In genomic region chr7:77799078-77799964, GRCh38 we compare ENCODE assay signal across 1 cellular context.
TF ChIP-seq lines count a peak whose summit lies in the region.

No MANE protein-coding gene starts in this region.

TF ChIP-seq in K562, 482 proteins besides CTCF, POLR2A, EP300 and RAD21 (continued from another document and continues in another):
- TF ChIP-seq, protein P1, sequence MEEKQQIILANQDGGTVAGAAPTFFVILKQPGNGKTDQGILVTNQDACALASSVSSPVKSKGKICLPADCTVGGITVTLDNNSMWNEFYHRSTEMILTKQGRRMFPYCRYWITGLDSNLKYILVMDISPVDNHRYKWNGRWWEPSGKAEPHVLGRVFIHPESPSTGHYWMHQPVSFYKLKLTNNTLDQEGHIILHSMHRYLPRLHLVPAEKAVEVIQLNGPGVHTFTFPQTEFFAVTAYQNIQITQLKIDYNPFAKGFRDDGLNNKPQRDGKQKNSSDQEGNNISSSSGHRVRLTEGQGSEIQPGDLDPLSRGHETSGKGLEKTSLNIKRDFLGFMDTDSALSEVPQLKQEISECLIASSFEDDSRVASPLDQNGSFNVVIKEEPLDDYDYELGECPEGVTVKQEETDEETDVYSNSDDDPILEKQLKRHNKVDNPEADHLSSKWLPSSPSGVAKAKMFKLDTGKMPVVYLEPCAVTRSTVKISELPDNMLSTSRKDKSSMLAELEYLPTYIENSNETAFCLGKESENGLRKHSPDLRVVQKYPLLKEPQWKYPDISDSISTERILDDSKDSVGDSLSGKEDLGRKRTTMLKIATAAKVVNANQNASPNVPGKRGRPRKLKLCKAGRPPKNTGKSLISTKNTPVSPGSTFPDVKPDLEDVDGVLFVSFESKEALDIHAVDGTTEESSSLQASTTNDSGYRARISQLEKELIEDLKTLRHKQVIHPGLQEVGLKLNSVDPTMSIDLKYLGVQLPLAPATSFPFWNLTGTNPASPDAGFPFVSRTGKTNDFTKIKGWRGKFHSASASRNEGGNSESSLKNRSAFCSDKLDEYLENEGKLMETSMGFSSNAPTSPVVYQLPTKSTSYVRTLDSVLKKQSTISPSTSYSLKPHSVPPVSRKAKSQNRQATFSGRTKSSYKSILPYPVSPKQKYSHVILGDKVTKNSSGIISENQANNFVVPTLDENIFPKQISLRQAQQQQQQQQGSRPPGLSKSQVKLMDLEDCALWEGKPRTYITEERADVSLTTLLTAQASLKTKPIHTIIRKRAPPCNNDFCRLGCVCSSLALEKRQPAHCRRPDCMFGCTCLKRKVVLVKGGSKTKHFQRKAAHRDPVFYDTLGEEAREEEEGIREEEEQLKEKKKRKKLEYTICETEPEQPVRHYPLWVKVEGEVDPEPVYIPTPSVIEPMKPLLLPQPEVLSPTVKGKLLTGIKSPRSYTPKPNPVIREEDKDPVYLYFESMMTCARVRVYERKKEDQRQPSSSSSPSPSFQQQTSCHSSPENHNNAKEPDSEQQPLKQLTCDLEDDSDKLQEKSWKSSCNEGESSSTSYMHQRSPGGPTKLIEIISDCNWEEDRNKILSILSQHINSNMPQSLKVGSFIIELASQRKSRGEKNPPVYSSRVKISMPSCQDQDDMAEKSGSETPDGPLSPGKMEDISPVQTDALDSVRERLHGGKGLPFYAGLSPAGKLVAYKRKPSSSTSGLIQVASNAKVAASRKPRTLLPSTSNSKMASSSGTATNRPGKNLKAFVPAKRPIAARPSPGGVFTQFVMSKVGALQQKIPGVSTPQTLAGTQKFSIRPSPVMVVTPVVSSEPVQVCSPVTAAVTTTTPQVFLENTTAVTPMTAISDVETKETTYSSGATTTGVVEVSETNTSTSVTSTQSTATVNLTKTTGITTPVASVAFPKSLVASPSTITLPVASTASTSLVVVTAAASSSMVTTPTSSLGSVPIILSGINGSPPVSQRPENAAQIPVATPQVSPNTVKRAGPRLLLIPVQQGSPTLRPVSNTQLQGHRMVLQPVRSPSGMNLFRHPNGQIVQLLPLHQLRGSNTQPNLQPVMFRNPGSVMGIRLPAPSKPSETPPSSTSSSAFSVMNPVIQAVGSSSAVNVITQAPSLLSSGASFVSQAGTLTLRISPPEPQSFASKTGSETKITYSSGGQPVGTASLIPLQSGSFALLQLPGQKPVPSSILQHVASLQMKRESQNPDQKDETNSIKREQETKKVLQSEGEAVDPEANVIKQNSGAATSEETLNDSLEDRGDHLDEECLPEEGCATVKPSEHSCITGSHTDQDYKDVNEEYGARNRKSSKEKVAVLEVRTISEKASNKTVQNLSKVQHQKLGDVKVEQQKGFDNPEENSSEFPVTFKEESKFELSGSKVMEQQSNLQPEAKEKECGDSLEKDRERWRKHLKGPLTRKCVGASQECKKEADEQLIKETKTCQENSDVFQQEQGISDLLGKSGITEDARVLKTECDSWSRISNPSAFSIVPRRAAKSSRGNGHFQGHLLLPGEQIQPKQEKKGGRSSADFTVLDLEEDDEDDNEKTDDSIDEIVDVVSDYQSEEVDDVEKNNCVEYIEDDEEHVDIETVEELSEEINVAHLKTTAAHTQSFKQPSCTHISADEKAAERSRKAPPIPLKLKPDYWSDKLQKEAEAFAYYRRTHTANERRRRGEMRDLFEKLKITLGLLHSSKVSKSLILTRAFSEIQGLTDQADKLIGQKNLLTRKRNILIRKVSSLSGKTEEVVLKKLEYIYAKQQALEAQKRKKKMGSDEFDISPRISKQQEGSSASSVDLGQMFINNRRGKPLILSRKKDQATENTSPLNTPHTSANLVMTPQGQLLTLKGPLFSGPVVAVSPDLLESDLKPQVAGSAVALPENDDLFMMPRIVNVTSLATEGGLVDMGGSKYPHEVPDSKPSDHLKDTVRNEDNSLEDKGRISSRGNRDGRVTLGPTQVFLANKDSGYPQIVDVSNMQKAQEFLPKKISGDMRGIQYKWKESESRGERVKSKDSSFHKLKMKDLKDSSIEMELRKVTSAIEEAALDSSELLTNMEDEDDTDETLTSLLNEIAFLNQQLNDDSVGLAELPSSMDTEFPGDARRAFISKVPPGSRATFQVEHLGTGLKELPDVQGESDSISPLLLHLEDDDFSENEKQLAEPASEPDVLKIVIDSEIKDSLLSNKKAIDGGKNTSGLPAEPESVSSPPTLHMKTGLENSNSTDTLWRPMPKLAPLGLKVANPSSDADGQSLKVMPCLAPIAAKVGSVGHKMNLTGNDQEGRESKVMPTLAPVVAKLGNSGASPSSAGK (IDR thresholded peaks at IDR 0.05), result peak; percentile 17; the same call in 1 of the 2 replicates
- TF ChIP-seq ZNF75A (CRISPR knock-in tag; IDR thresholded peaks at IDR 0.05) (no peak), TEAD1 (CRISPR knock-in tag; IDR thresholded peaks at IDR 0.05) (no peak), SREBF1 (IDR thresholded peaks at IDR 0.05; ENCODE audit: borderline replicate concordance, low read depth, low read length) (no peak), POLR2G (IDR thresholded peaks at IDR 0.05; ENCODE audit: low read depth, low read length) (peak; percentile 76), ELF2 (CRISPR knock-in tag; IDR thresholded peaks at IDR 0.05) (no peak), ZBTB49 (CRISPR knock-in tag; IDR thresholded peaks at IDR 0.05; ENCODE audit: borderline replicate concordance) (no peak; the same call in 1 of the 2 replicates), HMBOX1 (IDR thresholded peaks at IDR 0.05) (peak; percentile 58; the same call in 1 of the 2 replicates), ZNF583 (CRISPR knock-in tag; IDR thresholded peaks at IDR 0.05) (no peak), CEBPG (CRISPR knock-in tag; IDR thresholded peaks at IDR 0.05) (no peak), CEBPG (tag; conservative IDR thresholded peaks at IDR 0.05 in 1 of 2, IDR thresholded peaks at IDR 0.05 in 1 of 2) (peak in 1 of 2 experiments; percentile 36; a peak in 1 of 4 replicates), MTF1 (CRISPR knock-in tag; IDR thresholded peaks at IDR 0.05; ENCODE audit: borderline replicate concordance) (0 out of 2 replicates have a peak, but pooled peaks have one; percentile 28), RBM22 (IDR thresholded peaks at IDR 0.05; ENCODE audit: low read depth, low read length, poor library complexity, severe bottlenecking) (peak; percentile 3), NFE2 (IDR thresholded peaks at IDR 0.05; ENCODE audit: low read depth) (peak; percentile 16; the same call in 1 of the 2 replicates), FOXO4 (CRISPR knock-in tag; IDR thresholded peaks at IDR 0.05) (0 out of 2 replicates have a peak, but pooled peaks have one; percentile 22), FOXM1 (IDR thresholded peaks at IDR 0.05; ENCODE audit: low read depth) (no peak), FOXM1 (CRISPR knock-in tag; IDR thresholded peaks at IDR 0.05; ENCODE audit: low read depth) (0 out of 2 replicates have a peak, but pooled peaks have one; percentile 18), CCNT2 (IDR thresholded peaks at IDR 0.05; ENCODE audit: borderline replicate concordance, extremely low read depth, insufficient read length, low read depth, low read length) (peak; percentile 29), ZBTB7A (IDR thresholded peaks at IDR 0.05; ENCODE audit: borderline replicate concordance, control insufficient read depth, low read depth, low read length) (peak; percentile 89), DNMT1 (IDR thresholded peaks at IDR 0.05) (0 out of 2 replicates have a peak, but pooled peaks have one; percentile 32), RCOR1 (IDR thresholded peaks at IDR 0.05; ENCODE audit: borderline replicate concordance in 1 of 2, low read depth in 2 of 2, low read length in 2 of 2) (0 out of 4 replicates have a peak, but pooled peaks of 1 of the 2 experiments have one; percentile 26), CHD2 (IDR thresholded peaks at IDR 0.05; ENCODE audit: low read depth, low read length) (no peak), EGR1 (conservative IDR thresholded peaks at IDR 0.05) (peak; percentile 38), ERF (CRISPR knock-in tag; IDR thresholded peaks at IDR 0.05) (peak; percentile 54; the same call in 1 of the 2 replicates), ARID1B (IDR thresholded peaks at IDR 0.05) (0 out of 2 replicates have a peak, but pooled peaks have one; percentile 6), BRD9 (IDR thresholded peaks at IDR 0.05; ENCODE audit: low read depth, partially characterized antibody) (peak; percentile 13), PHF8 (IDR thresholded peaks at IDR 0.05; ENCODE audit: borderline replicate concordance, low read length) (peak; percentile 34), PHB2 (IDR thresholded peaks at IDR 0.05; ENCODE audit: low read depth) (no peak), THRB (CRISPR knock-in tag; conservative IDR thresholded peaks at IDR 0.05) (no peak)
- TF ChIP-seq, protein P2, sequence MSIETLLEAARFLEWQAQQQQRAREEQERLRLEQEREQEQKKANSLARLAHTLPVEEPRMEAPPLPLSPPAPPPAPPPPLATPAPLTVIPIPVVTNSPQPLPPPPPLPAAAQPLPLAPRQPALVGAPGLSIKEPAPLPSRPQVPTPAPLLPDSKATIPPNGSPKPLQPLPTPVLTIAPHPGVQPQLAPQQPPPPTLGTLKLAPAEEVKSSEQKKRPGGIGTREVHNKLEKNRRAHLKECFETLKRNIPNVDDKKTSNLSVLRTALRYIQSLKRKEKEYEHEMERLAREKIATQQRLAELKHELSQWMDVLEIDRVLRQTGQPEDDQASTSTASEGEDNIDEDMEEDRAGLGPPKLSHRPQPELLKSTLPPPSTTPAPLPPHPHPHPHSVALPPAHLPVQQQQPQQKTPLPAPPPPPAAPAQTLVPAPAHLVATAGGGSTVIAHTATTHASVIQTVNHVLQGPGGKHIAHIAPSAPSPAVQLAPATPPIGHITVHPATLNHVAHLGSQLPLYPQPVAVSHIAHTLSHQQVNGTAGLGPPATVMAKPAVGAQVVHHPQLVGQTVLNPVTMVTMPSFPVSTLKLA (conservative IDR thresholded peaks at IDR 0.05), result peak; percentile 48 to 66
- TF ChIP-seq, protein P3, sequence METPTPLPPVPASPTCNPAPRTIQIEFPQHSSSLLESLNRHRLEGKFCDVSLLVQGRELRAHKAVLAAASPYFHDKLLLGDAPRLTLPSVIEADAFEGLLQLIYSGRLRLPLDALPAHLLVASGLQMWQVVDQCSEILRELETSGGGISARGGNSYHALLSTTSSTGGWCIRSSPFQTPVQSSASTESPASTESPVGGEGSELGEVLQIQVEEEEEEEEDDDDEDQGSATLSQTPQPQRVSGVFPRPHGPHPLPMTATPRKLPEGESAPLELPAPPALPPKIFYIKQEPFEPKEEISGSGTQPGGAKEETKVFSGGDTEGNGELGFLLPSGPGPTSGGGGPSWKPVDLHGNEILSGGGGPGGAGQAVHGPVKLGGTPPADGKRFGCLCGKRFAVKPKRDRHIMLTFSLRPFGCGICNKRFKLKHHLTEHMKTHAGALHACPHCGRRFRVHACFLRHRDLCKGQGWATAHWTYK (CRISPR knock-in tag; IDR thresholded peaks at IDR 0.05), result 0 out of 2 replicates have a peak, but pooled peaks have one; percentile 8
- TF ChIP-seq, protein P4, sequence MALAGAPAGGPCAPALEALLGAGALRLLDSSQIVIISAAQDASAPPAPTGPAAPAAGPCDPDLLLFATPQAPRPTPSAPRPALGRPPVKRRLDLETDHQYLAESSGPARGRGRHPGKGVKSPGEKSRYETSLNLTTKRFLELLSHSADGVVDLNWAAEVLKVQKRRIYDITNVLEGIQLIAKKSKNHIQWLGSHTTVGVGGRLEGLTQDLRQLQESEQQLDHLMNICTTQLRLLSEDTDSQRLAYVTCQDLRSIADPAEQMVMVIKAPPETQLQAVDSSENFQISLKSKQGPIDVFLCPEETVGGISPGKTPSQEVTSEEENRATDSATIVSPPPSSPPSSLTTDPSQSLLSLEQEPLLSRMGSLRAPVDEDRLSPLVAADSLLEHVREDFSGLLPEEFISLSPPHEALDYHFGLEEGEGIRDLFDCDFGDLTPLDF (CRISPR knock-in tag; IDR thresholded peaks at IDR 0.05), result no peak
- TF ChIP-seq, protein P5, sequence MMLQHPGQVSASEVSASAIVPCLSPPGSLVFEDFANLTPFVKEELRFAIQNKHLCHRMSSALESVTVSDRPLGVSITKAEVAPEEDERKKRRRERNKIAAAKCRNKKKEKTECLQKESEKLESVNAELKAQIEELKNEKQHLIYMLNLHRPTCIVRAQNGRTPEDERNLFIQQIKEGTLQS (IDR thresholded peaks at IDR 0.05), result 0 out of 2 replicates have a peak, but pooled peaks have one; percentile 7
- TF ChIP-seq, protein P5 (CRISPR knock-in tag; conservative IDR thresholded peaks at IDR 0.05), result no peak
